In genomic region chr3:10744098-10744465, GRCh38 we compare ENCODE assay signal across 10 cellular contexts.
DNase-seq lines count a peak whose midpoint lies in the region; ATAC-seq and TF ChIP-seq lines count a peak whose summit lies in the region.
"Had no signal": no experiment of that assay in that cellular context is flagged by ENCODE, and none has a peak within 500 bp of the region (broad histone marks: within the 10 kb centered on the region; RNA-seq: fewer than 3 reads in every experiment).

No MANE protein-coding gene starts in this region.

- no peak overlapping the region for H2AFZ ChIP-seq in neuronal stem cell (ENCODE audit: low read length)

- H2BK12ac ChIP-seq in neuronal stem cell (ENCODE audit: low read length) = no peak overlapping the region

- TF ChIP-seq EP300 in gastroesophageal sphincter (IDR thresholded peaks at IDR 0.05) = no peak

- H3K4me1 ChIP-seq in neuronal stem cell (ENCODE audit: control insufficient read depth in 2 of 2, insufficient read depth in 1 of 2, low read depth in 1 of 2, low read length in 2 of 2) (no peaks in the 10 kb centered on the region), gastroesophageal sphincter (peaks cover 0 to 2% (median 0%) of the 10 kb centered on the region in 3 donors)

- H3K27ac Mint-ChIP-seq in activated CD4-positive, alpha-beta T cell treated with anti-CD3 and anti-CD28 coated beads for 36 hours = no peak overlapping the region
- H3K27ac Mint-ChIP-seq in activated CD8-positive, alpha-beta T cell treated with anti-CD3 and anti-CD28 coated beads for 36 hours = no peak overlapping the region
- H3K27ac Mint-ChIP-seq: CD4-positive, alpha-beta memory T cell had no signal

- no peak overlapping the region for H3K4me3 Mint-ChIP-seq in activated CD4-positive, alpha-beta T cell treated with anti-CD3 and anti-CD28 coated beads for 36 hours
- H3K4me3 Mint-ChIP-seq in activated CD8-positive, alpha-beta T cell treated with anti-CD3 and anti-CD28 coated beads for 36 hours = no peak overlapping the region
- H3K4me3 Mint-ChIP-seq: CD4-positive, alpha-beta memory T cell had no signal

- ATAC-seq in activated CD4-positive, alpha-beta T cell treated with anti-CD3 and anti-CD28 coated beads for 36 hours = peak; percentile 83
- ATAC-seq in activated CD8-positive, alpha-beta T cell treated with anti-CD3 and anti-CD28 coated beads for 36 hours = peak; percentile 80
- ATAC-seq in gastroesophageal sphincter (no peak), HG03469 (IDR thresholded peaks at IDR 0.05; ENCODE audit: unreplicated experiment) (no peak)

- no peak overlapping the region for H3K4me3 ChIP-seq in MG63
- H3K4me3 ChIP-seq in neuronal stem cell (ENCODE audit: low read length in 2 of 2) = no peak overlapping the region
- no peak overlapping the region for H3K4me3 ChIP-seq in gastroesophageal sphincter

- H3K9ac ChIP-seq in neuronal stem cell (ENCODE audit: low read depth, low read length, poor library complexity) = no peak overlapping the region

- H3K27me3 ChIP-seq in MG63 (no peaks in the 10 kb centered on the region), neuronal stem cell (ENCODE audit: control insufficient read depth in 3 of 3, insufficient read depth in 3 of 3, low read depth in 1 of 3, low read length in 3 of 3) (peaks cover 0 to 3% (median 0%) of the 10 kb centered on the region in 3 experiments), gastroesophageal sphincter (peaks cover 68% of the 10 kb centered on the region)

- H2BK5ac ChIP-seq in neuronal stem cell (ENCODE audit: low read length) = peak overlapping the region; percentile 4

- DNase-seq in activated CD4-positive, alpha-beta T cell treated with anti-CD3 and anti-CD28 coated beads for 36 hours = peak; percentile 66
- DNase-seq in activated CD4-positive, alpha-beta T cell treated with anti-CD3 and anti-CD28 coated beads, Interleukin-2, amount 50 U/mL, for 4 hours = no peak
- peak; percentile 7 for DNase-seq in MG63
- DNase-seq in activated CD8-positive, alpha-beta T cell treated with anti-CD3 and anti-CD28 coated beads for 36 hours = peak; percentile 53
- DNase-seq in neuronal stem cell (ENCODE audit: low spot score) = no peak
- DNase-seq in midbrain (lab: John Stamatoyannopoulos, UW) = no peak

- H3K14ac ChIP-seq in neuronal stem cell (ENCODE audit: low read length) = no peak overlapping the region

- H3K27me3 Mint-ChIP-seq in activated CD4-positive, alpha-beta T cell treated with anti-CD3 and anti-CD28 coated beads for 36 hours = peaks cover 12% of the 10 kb centered on the region
- peaks cover 13% of the 10 kb centered on the region for H3K27me3 Mint-ChIP-seq in activated CD8-positive, alpha-beta T cell treated with anti-CD3 and anti-CD28 coated beads for 36 hours

- no peak overlapping the region for H4K91ac ChIP-seq in neuronal stem cell (ENCODE audit: low read depth, low read length, poor library complexity)

- H2AK5ac ChIP-seq in neuronal stem cell (ENCODE audit: low read depth, low read length) = no peak overlapping the region

- H3K4me1 Mint-ChIP-seq in activated CD4-positive, alpha-beta T cell treated with anti-CD3 and anti-CD28 coated beads for 36 hours = no peaks in the 10 kb centered on the region
- no peaks in the 10 kb centered on the region for H3K4me1 Mint-ChIP-seq in activated CD8-positive, alpha-beta T cell treated with anti-CD3 and anti-CD28 coated beads for 36 hours (ENCODE audit: low read depth)

- no peak overlapping the region for H4K8ac ChIP-seq in neuronal stem cell (ENCODE audit: low read depth, low read length)

- no peaks in the 10 kb centered on the region for H3K9me3 ChIP-seq in MG63
- no peaks in the 10 kb centered on the region for H3K9me3 ChIP-seq in neuronal stem cell (replicated peaks in 1 of 2; ENCODE audit: control insufficient read depth in 2 of 2, insufficient read depth in 1 of 2, low read depth in 1 of 2, low read length in 2 of 2)
- no peaks in the 10 kb centered on the region for H3K9me3 ChIP-seq in gastroesophageal sphincter
- H3K9me3 ChIP-seq: neutrophil had no signal

- H2BK120ac ChIP-seq in neuronal stem cell (ENCODE audit: low read depth, low read length) = no peak overlapping the region

- H3K4ac ChIP-seq in neuronal stem cell (ENCODE audit: low read length) = no peak overlapping the region

- H3K27ac ChIP-seq in neuronal stem cell (replicated peaks; ENCODE audit: low read length) (no peak overlapping the region), gastroesophageal sphincter (no peak overlapping the region)
- H3K27ac ChIP-seq: neutrophil had no signal

- no peaks in the 10 kb centered on the region for H3K79me1 ChIP-seq in neuronal stem cell (ENCODE audit: low read depth, low read length)

- CTCF ChIA-PET in activated CD4-positive, alpha-beta T cell treated with anti-CD3 and anti-CD28 coated beads for 36 hours (lab: Charles Lee) = interaction anchor here (0.5 to 0.6 kb wide), 2 partner anchors 617 to 1282 kb away, joined by 3 read pairs; no protein-coding TSS in a partner anchor
- CTCF ChIA-PET in activated CD8-positive, alpha-beta T cell treated with anti-CD3 and anti-CD28 coated beads for 36 hours (lab: Charles Lee) = interaction anchor here (1.2 kb wide), 1 partner anchor 11 kb away, joined by 3 read pairs; no protein-coding TSS in a partner anchor

- TF ChIP-seq POLR2A in gastroesophageal sphincter (IDR thresholded peaks at IDR 0.05) = no peak

- POLR2A ChIA-PET in activated CD4-positive, alpha-beta T cell treated with anti-CD3 and anti-CD28 coated beads for 36 hours (lab: Charles Lee) = interaction anchor here (0.5 kb wide), 1 partner anchor 964 kb away, joined by 6 read pairs; no protein-coding TSS in a partner anchor
- POLR2A ChIA-PET in activated CD8-positive, alpha-beta T cell treated with anti-CD3 and anti-CD28 coated beads for 36 hours (lab: Charles Lee) = no interaction called here

- intact Hi-C loops in activated CD4-positive, alpha-beta T cell treated with anti-CD3 and anti-CD28 coated beads for 36 hours (cut with DNase I, micrococcal nuclease) = no loop called here
- intact Hi-C loops in activated CD8-positive, alpha-beta T cell treated with anti-CD3 and anti-CD28 coated beads for 36 hours (cut with micrococcal nuclease) = no loop called here

- no peak for TF ChIP-seq CTCF in activated CD8-positive, alpha-beta T cell treated with anti-CD3 and anti-CD28 coated beads for 36 hours (IDR thresholded peaks at IDR 0.05)
- no peak for TF ChIP-seq CTCF in gastroesophageal sphincter (IDR thresholded peaks at IDR 0.05)

- no peaks in the 10 kb centered on the region for H3K9me3 Mint-ChIP-seq in activated CD4-positive, alpha-beta T cell treated with anti-CD3 and anti-CD28 coated beads for 36 hours (ENCODE audit: low read depth)
- no peaks in the 10 kb centered on the region for H3K9me3 Mint-ChIP-seq in activated CD8-positive, alpha-beta T cell treated with anti-CD3 and anti-CD28 coated beads for 36 hours
- H3K9me3 Mint-ChIP-seq: CD4-positive, alpha-beta memory T cell had no signal

- H3K23ac ChIP-seq in neuronal stem cell (ENCODE audit: low read depth, low read length, poor library complexity) = peak overlapping the region; percentile 40

- H3K36me3 ChIP-seq in MG63 (no peaks in the 10 kb centered on the region), neuronal stem cell (replicated peaks in 1 of 2; ENCODE audit: control insufficient read depth in 2 of 2, insufficient read depth in 2 of 2, low read length in 2 of 2) (no peaks in the 10 kb centered on the region), gastroesophageal sphincter (no peaks in the 10 kb centered on the region)
- H3K36me3 ChIP-seq: neutrophil had no signal

- peak overlapping the region; percentile 29 for H3K18ac ChIP-seq in neuronal stem cell (ENCODE audit: low read length)

- no peak overlapping the region for H3K4me2 ChIP-seq in neuronal stem cell (ENCODE audit: insufficient read depth, low read length, poor library complexity, severe bottlenecking)

- H2BK15ac ChIP-seq in neuronal stem cell (ENCODE audit: low read length) = no peak overlapping the region

- no CpG with 5 or more reads among the region's 7 CpGs for WGBS in neuronal stem cell (ENCODE audit: extremely low coverage in 2 of 2, insufficient read length in 2 of 2, insufficient replicate concordance in 1 of 2), 2 donors
- 50% methylated on average over 1 of the region's 7 CpGs; no CpG with 5 or more reads in 1 of the 2 donors for WGBS in gastroesophageal sphincter (ENCODE audit: low coverage in 1 of 2), 2 donors

- H3K36me3 Mint-ChIP-seq in activated CD4-positive, alpha-beta T cell treated with anti-CD3 and anti-CD28 coated beads for 36 hours (ENCODE audit: low read depth) = no peaks in the 10 kb centered on the region
- no peaks in the 10 kb centered on the region for H3K36me3 Mint-ChIP-seq in activated CD8-positive, alpha-beta T cell treated with anti-CD3 and anti-CD28 coated beads for 36 hours (ENCODE audit: low read depth)
- H3K36me3 Mint-ChIP-seq: CD4-positive, alpha-beta memory T cell had no signal

Comparison
In these comparisons a context has a peak if more than half of its experiments do, and no peak if none do; other contexts are left out.
1. DNase-seq: peak in activated CD4-positive, alpha-beta T cell treated with anti-CD3 and anti-CD28 coated beads for 36 hours (single experiment), MG63 (single experiment) and activated CD8-positive, alpha-beta T cell treated with anti-CD3 and anti-CD28 coated beads for 36 hours (single experiment); none in activated CD4-positive, alpha-beta T cell treated with anti-CD3 and anti-CD28 coated beads, Interleukin-2, amount 50 U/mL, for 4 hours (0 of 2), neuronal stem cell (single experiment) and midbrain (single experiment).
2. ATAC-seq: peak in activated CD4-positive, alpha-beta T cell treated with anti-CD3 and anti-CD28 coated beads for 36 hours (single experiment) and activated CD8-positive, alpha-beta T cell treated with anti-CD3 and anti-CD28 coated beads for 36 hours (single experiment); none in gastroesophageal sphincter (single experiment) and HG03469 (single experiment).